In genomic region chr18:12782521-12782920, GRCh38 we compare ENCODE assay signal across 17 cellular contexts.
DNase-seq lines count a peak whose midpoint lies in the region; ATAC-seq, FAIRE-seq and TF ChIP-seq lines count a peak whose summit lies in the region.
"Had no signal": no experiment of that assay in that cellular context is flagged by ENCODE, and none has a peak within 500 bp of the region (broad histone marks: within the 10 kb centered on the region; RNA-seq: fewer than 3 reads in every experiment).

No MANE protein-coding gene starts in this region.

- H3K27ac Mint-ChIP-seq in mesothelial cell of epicardium: no peak overlapping the region
- H3K27ac Mint-ChIP-seq: B cell; CD8-positive, alpha-beta T cell had no signal

- no peak overlapping the region for H3K4me3 Mint-ChIP-seq in mesothelial cell of epicardium
- H3K4me3 Mint-ChIP-seq: B cell; CD8-positive, alpha-beta T cell had no signal

- H3K4me2 ChIP-seq in keratinocyte (ENCODE audit: control insufficient read depth, extremely low read depth, insufficient read depth, low read depth, low read length): no peak overlapping the region
- H3K4me2 ChIP-seq: BLaER1 treated with 17β-estradiol and CSF1 and Interleukin-3, amounts not matched to agents 10 nM and 100 nM had no signal

- DNase-seq in LHCN-M2 (ENCODE audit: low read depth) (peak; percentile 7), keratinocyte (ENCODE audit: low read depth, low spot score) (no peak), spleen (peak; percentile 21), mesothelial cell of epicardium (ENCODE audit: low spot score in 2 of 2, unreplicated experiment in 2 of 2) (no peak), GM13976 (ENCODE audit: low spot score) (no peak), Peyer's patch (no peak)
- DNase-seq: Calu3; CD8-positive, alpha-beta T cell; DMS79 treated with DMSO at 0.1 percent for 48 hours; EL; GM23248 had no signal

- no peak for TF ChIP-seq POLR2A in spleen (IDR thresholded peaks at IDR 0.05)
- TF ChIP-seq POLR2A in Peyer's patch (IDR thresholded peaks at IDR 0.05): no peak

- H3K27me3 ChIP-seq in keratinocyte (ENCODE audit: control insufficient read depth, extremely low read depth, insufficient read depth, low read length) (no peaks in the 10 kb centered on the region), spleen (replicated peaks in 1 of 7) (no peaks in the 10 kb centered on the region), Peyer's patch (no peaks in the 10 kb centered on the region)

- intact Hi-C loops in spleen (cut with DNase I; ENCODE audit: low total_unique reads): no loop called here

- H2AFZ ChIP-seq in keratinocyte (ENCODE audit: control insufficient read depth, low read length): no peak overlapping the region
- H2AFZ ChIP-seq: GM23248 had no signal

- dilution Hi-C loops in keratinocyte (cut with MboI; ENCODE audit: extremely low pct_ligation_motif_present, low sequenced_read_pairs): no loop called here

- no peaks in the 10 kb centered on the region for H3K79me2 ChIP-seq in keratinocyte (ENCODE audit: control insufficient read depth, insufficient read depth, low read length)

- H3K27ac ChIP-seq in keratinocyte (ENCODE audit: control insufficient read depth, insufficient read depth, low read length) (no peak overlapping the region), spleen (no peak overlapping the region), Peyer's patch (no peak overlapping the region)
- H3K27ac ChIP-seq: BLaER1 treated with 17β-estradiol and CSF1 and Interleukin-3, amounts not matched to agents 10 nM and 100 nM; GM23248 had no signal

- H3K27me3 Mint-ChIP-seq in mesothelial cell of epicardium (ENCODE audit: low read depth): no peaks in the 10 kb centered on the region
- H3K27me3 Mint-ChIP-seq: B cell had no signal

- peak; percentile 68 for FAIRE-seq in keratinocyte (lab: Jason Lieb, UNC)
- FAIRE-seq: GM12878, GM18507 had no signal

- H3K4me3 ChIP-seq in keratinocyte (ENCODE audit: control insufficient read depth in 2 of 3, extremely low read depth in 1 of 3, insufficient read depth in 2 of 3, low read depth in 1 of 3, low read length in 3 of 3) (no peak overlapping the region), spleen (no peak overlapping the region), Peyer's patch (no peak overlapping the region)
- H3K4me3 ChIP-seq: BLaER1 treated with 17β-estradiol and CSF1 and Interleukin-3, amounts not matched to agents 10 nM and 100 nM; GM12878; GM23248; HAP-1 had no signal

- H3K36me3 ChIP-seq in keratinocyte (ENCODE audit: control insufficient read depth in 2 of 2, extremely low read depth in 1 of 2, insufficient read depth in 2 of 2, low read length in 2 of 2): no peaks in the 10 kb centered on the region
- H3K36me3 ChIP-seq in spleen: peaks cover 0 to 23% (median 0%) of the 10 kb centered on the region in 6 donors
- H3K36me3 ChIP-seq in Peyer's patch: no peaks in the 10 kb centered on the region
- H3K36me3 ChIP-seq: HAP-1 had no signal

- in situ Hi-C loops in GM13976 (cut with MboI; ENCODE audit: low sequenced_read_pairs, unreplicated experiment): no loop called here

- WGBS in spleen, 5 donors: 86 to 89% (median 87%) methylated on average over 6 of the region's 6 CpGs

- no peaks in the 10 kb centered on the region for H3K4me1 Mint-ChIP-seq in mesothelial cell of epicardium
- H3K4me1 Mint-ChIP-seq: B cell had no signal

- H3K9ac ChIP-seq in keratinocyte (ENCODE audit: control insufficient read depth, extremely low read depth, insufficient read depth, low read length): no peak overlapping the region
- H3K9ac ChIP-seq: BLaER1 treated with 17β-estradiol and CSF1 and Interleukin-3, amounts not matched to agents 10 nM and 100 nM; GM23248 had no signal

- no peaks in the 10 kb centered on the region for H4K20me1 ChIP-seq in keratinocyte (ENCODE audit: control insufficient read depth, extremely low read depth, insufficient read depth, low read length)
- H4K20me1 ChIP-seq: BLaER1 treated with 17β-estradiol and CSF1 and Interleukin-3, amounts not matched to agents 10 nM and 100 nM had no signal

- no peaks in the 10 kb centered on the region for H3K9me3 ChIP-seq in keratinocyte (ENCODE audit: control insufficient read depth, low read depth, low read length)
- H3K9me3 ChIP-seq in spleen: no peaks in the 10 kb centered on the region
- no peaks in the 10 kb centered on the region for H3K9me3 ChIP-seq in Peyer's patch
- H3K9me3 ChIP-seq: HAP-1 had no signal

- no peak for ATAC-seq in GM18868 (IDR thresholded peaks at IDR 0.05; ENCODE audit: unreplicated experiment)
- ATAC-seq: CD8-positive, alpha-beta T cell; GM12878 had no signal

- no peaks in the 10 kb centered on the region for H3K9me3 Mint-ChIP-seq in mesothelial cell of epicardium
- H3K9me3 Mint-ChIP-seq: CD8-positive, alpha-beta T cell had no signal

- TF ChIP-seq CTCF in keratinocyte (optimal IDR thresholded peaks at IDR 0.05 in 1 of 3, IDR thresholded peaks at IDR 0.05 in 1 of 3, conservative IDR thresholded peaks at IDR 0.05 in 1 of 3; ENCODE audit: extremely low read depth in 1 of 3, insufficient read depth in 2 of 3, low read length in 3 of 3) (no peak), spleen (IDR thresholded peaks at IDR 0.05 in 8 of 11, conservative IDR thresholded peaks at IDR 0.05 in 3 of 11) (no peak), mesothelial cell of epicardium (IDR thresholded peaks at IDR 0.05; ENCODE audit: unreplicated experiment) (no peak), GM13976 (IDR thresholded peaks at IDR 0.05; ENCODE audit: borderline replicate concordance, control extremely low read depth, extremely low read depth, insufficient read depth, missing control alignments) (no peak), Peyer's patch (IDR thresholded peaks at IDR 0.05) (no peak)

- H3K9me1 ChIP-seq in keratinocyte (ENCODE audit: control insufficient read depth, extremely low read depth, insufficient read depth, low read length): no peaks in the 10 kb centered on the region

- H3K36me3 Mint-ChIP-seq in mesothelial cell of epicardium: no peaks in the 10 kb centered on the region

- peaks cover 12% of the 10 kb centered on the region for H3K4me1 ChIP-seq in keratinocyte (ENCODE audit: control insufficient read depth, extremely low read depth, insufficient read depth, low read length)
- H3K4me1 ChIP-seq in spleen: no peaks in the 10 kb centered on the region
- H3K4me1 ChIP-seq in Peyer's patch: peaks cover 0 to 5% (median 0%) of the 10 kb centered on the region in 4 donors
- H3K4me1 ChIP-seq: HAP-1 had no signal

Comparison
In these comparisons a context has a peak if more than half of its experiments do, and no peak if none do; other contexts are left out.
1. DNase-seq: peak in LHCN-M2 (single experiment) and spleen (single experiment); none in keratinocyte (single experiment), mesothelial cell of epicardium (0 of 2), GM13976 (single experiment) and Peyer's patch (0 of 3).